ENCODE assay signal across 7 cellular contexts in the genomic region with DNA sequence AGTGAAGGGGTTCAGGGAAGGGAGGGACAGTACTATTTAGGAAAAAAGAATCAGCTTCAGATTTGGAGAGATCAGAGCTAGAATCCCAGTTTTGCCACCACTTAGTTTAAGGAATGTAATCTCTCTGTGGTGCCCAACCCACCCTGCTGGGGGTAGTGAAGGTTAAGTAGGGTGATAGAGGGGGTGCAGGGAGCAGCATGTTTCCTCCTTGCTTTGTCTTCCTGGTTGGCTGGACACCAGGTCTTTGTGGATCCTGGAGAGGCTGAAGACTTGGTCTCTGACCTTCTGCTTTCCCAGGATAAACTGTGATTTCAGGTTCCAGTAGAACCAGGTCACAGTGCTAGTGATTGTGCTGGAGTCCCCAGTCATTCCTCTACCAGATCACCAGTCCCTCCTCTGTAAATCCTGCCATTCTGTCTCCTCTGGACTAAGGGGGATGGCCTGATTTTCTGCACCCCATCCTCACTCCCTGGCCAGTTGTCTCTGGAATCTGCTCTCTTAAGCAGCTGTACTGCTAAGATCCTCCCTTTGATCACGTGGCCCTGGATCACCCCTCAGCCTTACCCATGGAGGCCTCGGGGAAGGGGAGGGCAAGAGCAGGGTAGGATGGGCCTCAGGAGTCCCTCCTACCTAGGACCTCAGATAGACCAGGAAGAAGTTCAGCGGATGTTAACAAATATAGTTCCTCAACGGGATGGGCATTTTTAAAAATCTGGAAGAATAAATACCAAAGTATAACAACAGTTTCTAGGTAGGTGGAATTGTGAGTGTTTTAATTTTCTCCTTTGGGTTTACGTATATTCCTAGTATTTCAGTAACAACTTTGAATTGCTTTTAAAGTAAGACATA.
DNase-seq lines count a peak whose midpoint lies in the region; TF ChIP-seq lines count a peak whose summit lies in the region.
"Had no signal": no experiment of that assay in that cellular context is flagged by ENCODE, and none has a peak within 500 bp of the region (broad histone marks: within the 10 kb centered on the region; RNA-seq: fewer than 3 reads in every experiment).

No MANE protein-coding gene starts in this region.

- in situ Hi-C loops in GM13977 (cut with MboI; ENCODE audit: low pct_unique_long_range_greater_than_20kb, low sequenced_read_pairs, unreplicated experiment) = no loop called here

- TF ChIP-seq CTCF in GM13977 (IDR thresholded peaks at IDR 0.05; ENCODE audit: extremely low read depth, insufficient read depth, missing control alignments) = no peak

- DNase-seq in HuH-7 (ENCODE audit: low spot score) (peak; percentile 47), ecto neural progenitor cell (ENCODE audit: low spot score) (peak; percentile 82), retina (peak; percentile 44), GM13977 (ENCODE audit: low spot score) (no peak), inferior parietal cortex (ENCODE audit: extremely low spot score) (no peak)
- DNase-seq in stimulated activated CD4-positive, alpha-beta T cell treated with anti-CD3 and anti-CD28 coated beads, Interleukin-12 subunit alpha, Interleukin-12 subunit beta, amount 100 ng/mL, for 4 hours = no peak
- DNase-seq: NCI-H187 had no signal

Comparison
In these comparisons a context has a peak if more than half of its experiments do, and no peak if none do; other contexts are left out.
1. DNase-seq: peak in HuH-7 (single experiment), ecto neural progenitor cell (single experiment) and retina (single experiment); none in GM13977 (single experiment), inferior parietal cortex (single experiment) and stimulated activated CD4-positive, alpha-beta T cell treated with anti-CD3 and anti-CD28 coated beads, Interleukin-12 subunit alpha, Interleukin-12 subunit beta, amount 100 ng/mL, for 4 hours (single experiment).